Comparison of ENCODE assay signal across 21 cellular contexts in the genomic region with DNA sequence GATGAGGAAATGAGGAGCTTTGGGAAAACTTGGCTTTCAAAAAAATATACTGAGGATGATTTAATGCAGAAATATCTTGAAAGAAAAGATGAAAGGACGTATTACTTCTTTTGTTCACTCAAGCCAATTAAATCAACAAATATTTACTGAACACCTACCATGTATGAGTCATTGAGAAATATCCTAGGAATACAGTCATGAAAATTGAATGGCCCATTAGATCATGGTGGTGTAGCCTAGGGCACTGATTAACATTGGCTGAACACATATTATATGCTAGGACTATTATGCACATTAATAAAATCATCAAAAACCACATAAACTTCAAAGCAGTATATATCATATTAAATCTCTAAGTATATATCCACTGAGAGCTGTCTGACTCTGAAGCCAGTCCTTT.
"Had no signal": no experiment of that assay in that cellular context is flagged by ENCODE, and none has a peak within 500 bp of the region (broad histone marks: within the 10 kb centered on the region; RNA-seq: fewer than 3 reads in every experiment).

No MANE protein-coding gene starts in this region.

- H3K27ac ChIP-seq: body of pancreas, left lung, pancreas, thoracic aorta had no signal

- H3K27me3 ChIP-seq: body of pancreas, left lung, pancreas had no signal

- H3K27me3 Mint-ChIP-seq: activated CD4-positive, alpha-beta T cell treated with anti-CD3 and anti-CD28 coated beads, Interleukin-2, amount 10 ng/mL, durations not matched to agents 24 days and 14 days; activated naive CD8-positive, alpha-beta T cell; central memory CD8-positive, alpha-beta T cell; dendritic cell treated with granulocyte-macrophage colony-stimulating factor and Interleukin-4, amounts not matched to agents 40 ng/mL and 50 ng/mL, for 4 days; effector memory CD8-positive, alpha-beta T cell; memory B cell had no signal

- H3K27ac Mint-ChIP-seq: activated CD4-positive, alpha-beta T cell treated with anti-CD3 and anti-CD28 coated beads, Interleukin-2, amount 10 ng/mL, durations not matched to agents 24 days and 14 days; activated CD8-positive, alpha-beta T cell treated with anti-CD3 and anti-CD28 coated beads, Interleukin-2, amount 10 ng/mL, durations not matched to agents 7 days and 5 days; activated naive CD8-positive, alpha-beta T cell; dendritic cell treated with granulocyte-macrophage colony-stimulating factor and Interleukin-4, amounts not matched to agents 40 ng/mL and 50 ng/mL, for 4 days; effector memory CD8-positive, alpha-beta T cell; memory B cell; naive thymus-derived CD4-positive, alpha-beta T cell; stimulated activated effector memory CD8-positive, alpha-beta T cell treated with anti-CD3 and anti-CD28 coated beads, Interleukin-12 subunit alpha, Interleukin-12 subunit beta, amount 100 ng/mL, for 72 hours had no signal

- H3K4me3 Mint-ChIP-seq: activated CD4-positive, alpha-beta T cell treated with anti-CD3 and anti-CD28 coated beads, Interleukin-2, amount 10 ng/mL, durations not matched to agents 24 days and 14 days; activated CD8-positive, alpha-beta T cell treated with anti-CD3 and anti-CD28 coated beads, Interleukin-2, amount 10 ng/mL, durations not matched to agents 7 days and 5 days; activated naive CD8-positive, alpha-beta T cell; central memory CD8-positive, alpha-beta T cell; dendritic cell treated with granulocyte-macrophage colony-stimulating factor and Interleukin-4, amounts not matched to agents 40 ng/mL and 50 ng/mL, for 4 days; effector memory CD8-positive, alpha-beta T cell; memory B cell; naive thymus-derived CD4-positive, alpha-beta T cell; stimulated activated effector memory CD8-positive, alpha-beta T cell treated with anti-CD3 and anti-CD28 coated beads, Interleukin-12 subunit alpha, Interleukin-12 subunit beta, amount 100 ng/mL, for 72 hours had no signal

- DNase-seq: activated CD4-positive, alpha-beta T cell treated with anti-CD3 and anti-CD28 coated beads, Interleukin-2, amount 10 ng/mL, durations not matched to agents 24 days and 14 days; activated CD4-positive, CD25-positive, alpha-beta regulatory T cell; activated CD8-positive, alpha-beta memory T cell treated with anti-CD3 and anti-CD28 coated beads, Interleukin-2, amount 50 U/mL, for 4 hours; activated CD8-positive, alpha-beta T cell treated with anti-CD3 and anti-CD28 coated beads, Interleukin-2, amount 10 ng/mL, durations not matched to agents 7 days and 5 days; activated gamma-delta T cell treated with Interleukin-2 at 50 U/mL for 16 hours; amygdala; body of pancreas; effector memory CD8-positive, alpha-beta T cell; erythroblast; left lung; mucosa of descending colon; naive thymus-derived CD4-positive, alpha-beta T cell; pancreas; stimulated activated CD4-positive, alpha-beta T cell treated with anti-CD3 and anti-CD28 coated beads, Interleukin-12 subunit alpha, Interleukin-12 subunit beta, amount 100 ng/mL, for 4 hours; stimulated activated CD4-positive, alpha-beta T cell treated with anti-CD3 and anti-CD28 coated beads, Interleukin-2, amount 100 ng/mL, for 24 hours had no signal

- H3K4me3 ChIP-seq: body of pancreas, left lung, mucosa of descending colon, pancreas, thoracic aorta had no signal

- H3K9me3 Mint-ChIP-seq: activated CD4-positive, alpha-beta T cell treated with anti-CD3 and anti-CD28 coated beads, Interleukin-2, amount 10 ng/mL, durations not matched to agents 24 days and 14 days; central memory CD8-positive, alpha-beta T cell; dendritic cell treated with granulocyte-macrophage colony-stimulating factor and Interleukin-4, amounts not matched to agents 40 ng/mL and 50 ng/mL, for 4 days; effector memory CD8-positive, alpha-beta T cell; stimulated activated effector memory CD8-positive, alpha-beta T cell treated with anti-CD3 and anti-CD28 coated beads, Interleukin-12 subunit alpha, Interleukin-12 subunit beta, amount 100 ng/mL, for 72 hours had no signal

- H3K36me3 Mint-ChIP-seq: activated naive CD8-positive, alpha-beta T cell had no signal

- H3K4me1 ChIP-seq: body of pancreas, left lung, pancreas had no signal

- H3K4me1 Mint-ChIP-seq: activated CD4-positive, alpha-beta T cell treated with anti-CD3 and anti-CD28 coated beads, Interleukin-2, amount 10 ng/mL, durations not matched to agents 24 days and 14 days; central memory CD8-positive, alpha-beta T cell; memory B cell; stimulated activated effector memory CD8-positive, alpha-beta T cell treated with anti-CD3 and anti-CD28 coated beads, Interleukin-12 subunit alpha, Interleukin-12 subunit beta, amount 100 ng/mL, for 72 hours had no signal

- ATAC-seq: activated CD8-positive, alpha-beta T cell treated with anti-CD3 and anti-CD28 coated beads, Interleukin-2, amount 10 ng/mL, durations not matched to agents 7 days and 5 days; body of pancreas; effector memory CD8-positive, alpha-beta T cell; left lung; mucosa of descending colon; naive thymus-derived CD4-positive, alpha-beta T cell; pancreas; stimulated activated effector memory CD8-positive, alpha-beta T cell treated with anti-CD3 and anti-CD28 coated beads, Interleukin-12 subunit alpha, Interleukin-12 subunit beta, amount 100 ng/mL, for 72 hours had no signal
